ENCODE assay signal across 8 cellular contexts in genomic region chr16:72093448-72094265, GRCh38. TPM values are rescaled to one million over a fixed set of nuclear protein-coding genes. Genes with fewer than 3 reads are reported as not detected.
DNase-seq lines count a peak whose midpoint lies in the region; ATAC-seq and TF ChIP-seq lines count a peak whose summit lies in the region.

TSS of gene DHX38 (plus strand) at chr16:72093847. CDS start at chr16:72096158, 2,311 bp downstream.
TSS of gene TXNL4B (minus strand) at chr16:72093620. CDS start at chr16:72090749, 2,871 bp downstream.

- no peak for TF ChIP-seq EP300 in ovary (IDR thresholded peaks at IDR 0.05)

- ATAC-seq in HG02759 (IDR thresholded peaks at IDR 0.05; ENCODE audit: unreplicated experiment) (peak; percentile 97), Right ventricle myocardium inferior (peak; percentile 99)

- TF ChIP-seq CTCF in GM12864 (IDR thresholded peaks at IDR 0.05; ENCODE audit: low read depth, low read length, missing control alignments), result no peak
- peak in 1 of 3 donors; percentile 22 for TF ChIP-seq CTCF in ovary (IDR thresholded peaks at IDR 0.05)
- no peak for TF ChIP-seq CTCF in thyroid gland (IDR thresholded peaks at IDR 0.05)

- intact Hi-C loops in Right ventricle myocardium inferior (cut with DNase I) (loop anchor here (1.0 to 10.0 kb wide), 2 partner anchors 20 to 159 kb away; no protein-coding TSS in a partner anchor), ovary (cut with DNase I) (loop anchor here in 1 of 4 donors (10.0 kb wide), 1 partner anchor 79 kb away; no protein-coding TSS in a partner anchor), thyroid gland (cut with DNase I) (loop anchor here (5.0 to 10.0 kb wide), 2 partner anchors 86 to 289 kb away; partner anchors contain the start of genes AP1G1 and DHODH)

- H3K36me3 ChIP-seq in ovary (no peaks in the 10 kb centered on the region), thyroid gland (peaks cover 30 to 33% of the 10 kb centered on the region in 2 donors)

- H3K9me3 ChIP-seq in ovary (no peaks in the 10 kb centered on the region), thyroid gland (no peaks in the 10 kb centered on the region)

- H3K27ac ChIP-seq in ovary (peak within 1 kb of the TSS; percentile 81 to 82), thyroid gland (peak within 1 kb of the TSS; percentile 81 to 89 (median 83))

- WGBS in ovary, 3 donors, result 0% methylated on average over 39 to 43 of the region's 43 CpGs
- 0% methylated on average over 17 to 39 of the region's 43 CpGs for WGBS in thyroid gland, 2 donors

- no peaks in the 10 kb centered on the region for H3K27me3 ChIP-seq in ovary
- H3K27me3 ChIP-seq in thyroid gland, result no peaks in the 10 kb centered on the region

- TF ChIP-seq POLR2A in ovary (IDR thresholded peaks at IDR 0.05) (peak; percentile 77), thyroid gland (IDR thresholded peaks at IDR 0.05) (peak in 1 of 2 donors; percentile 88)

- H3K4me3 ChIP-seq in GM12864 (ENCODE audit: low read depth, low read length) (peak within 1 kb of the TSS; percentile 91), ovary (peak within 1 kb of the TSS; percentile 89), thyroid gland (replicated peaks in 1 of 3) (peak within 1 kb of the TSS; percentile 58 to 88 (median 82))

- peak; percentile 98 for DNase-seq in GM12864 (ENCODE audit: low read depth)
- DNase-seq in NCI-H1417 (lab: John Stamatoyannopoulos, UW), result peak; percentile 95 to 99 (median 96)
- DNase-seq in SW 1271 (lab: John Stamatoyannopoulos, UW), result peak; percentile 98 to 99
- peak; percentile 82 for DNase-seq in activated naive CD8-positive, alpha-beta T cell treated with anti-CD3 and anti-CD28 coated beads, Interleukin-2, amount 50 U/mL, for 16 hours (ENCODE audit: low read depth, low spot score)
- peak; percentile 96 for DNase-seq in Right ventricle myocardium inferior (ENCODE audit: missing footprints)
- peak; percentile 89 to 94 (median 92) for DNase-seq in ovary
- DNase-seq in thyroid gland, result peak; percentile 94 to 96

- H3K4me1 ChIP-seq in ovary (ENCODE audit: insufficient read depth) (peaks cover 6% of the 10 kb centered on the region), thyroid gland (peaks cover 16 to 18% of the 10 kb centered on the region in 2 donors)

RNA-seq across cellular contexts. Expression of gene DHX38, which starts in this region (rescaled TPM):
- total RNA-seq in Right ventricle myocardium inferior (40.8 TPM), ovary (10 to 100 TPM; 33.0 to 70.5 (median 59.1) TPM), thyroid gland (10 to 100 TPM; 31.7 to 52.7 (median 47.7) TPM)
- polyA plus RNA-seq in ovary, result 10 to 100 TPM; 45.2 to 81.7 TPM

RNA-seq across cellular contexts. Expression of gene TXNL4B, which starts in this region (rescaled TPM):
- total RNA-seq in Right ventricle myocardium inferior (7.7 TPM), ovary (10 to 100 TPM; 10.6 to 23.1 (median 14.7) TPM), thyroid gland (10 to 100 TPM; 10.7 to 15.0 (median 13.1) TPM)
- 10 to 100 TPM; 16.8 to 20.4 TPM for polyA plus RNA-seq in ovary

Comparison
In these comparisons a context has a peak if more than half of its experiments do, and no peak if none do; other contexts are left out.
1. Peak in every context shown above with its lines: DNase-seq, ATAC-seq, H3K4me3 ChIP-seq and H3K27ac ChIP-seq.